Comparison of ENCODE assay signal across 8 cellular contexts in the genomic region with DNA sequence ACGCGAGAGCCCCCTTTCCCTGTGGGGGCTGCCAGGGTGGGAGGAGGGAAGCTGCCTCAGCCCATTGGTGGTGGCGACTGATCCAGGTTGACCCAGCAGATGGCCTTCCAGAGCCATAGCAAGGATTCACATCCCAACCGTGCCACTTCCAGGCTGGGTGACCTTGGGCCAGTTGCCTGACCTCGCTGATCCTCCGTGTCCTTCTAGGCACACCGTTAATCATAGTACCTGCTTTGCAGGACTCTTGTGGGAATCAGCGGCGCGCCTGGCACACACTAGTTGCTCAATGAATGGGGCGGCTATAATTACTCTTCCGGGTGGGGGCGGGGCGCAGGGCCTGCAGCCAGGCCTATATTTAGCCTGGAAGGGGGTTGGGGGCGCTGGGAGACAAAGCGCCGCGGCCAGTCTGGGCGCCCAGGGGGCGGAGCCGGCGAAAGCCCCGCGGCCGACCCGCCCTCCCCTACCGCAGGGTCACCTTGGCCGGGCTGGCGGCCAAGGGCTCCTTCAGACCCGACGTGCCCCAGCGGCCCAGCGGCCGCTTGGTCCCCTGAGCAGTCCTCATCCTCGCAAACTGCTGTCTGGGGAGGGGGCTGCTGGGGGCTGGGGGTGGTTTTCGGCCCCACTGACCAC. TPM values are rescaled to one million over a fixed set of nuclear protein-coding genes. Genes with fewer than 3 reads are reported as not detected.
DNase-seq lines count a peak whose midpoint lies in the region; ATAC-seq, FAIRE-seq and TF ChIP-seq lines count a peak whose summit lies in the region.

No MANE protein-coding gene starts in this region.

- H3K4me1 ChIP-seq in SJSA1 (replicated peaks) (peaks cover 24% of the 10 kb centered on the region), colonic mucosa (peaks cover 4% of the 10 kb centered on the region), right lobe of liver (peaks cover 0 to 11% (median 2%) of the 10 kb centered on the region in 4 donors)

- peak overlapping the region; percentile 40 to 53 for H3K9ac ChIP-seq in colonic mucosa (ENCODE audit: low read depth in 2 of 2, low read length in 2 of 2)

- TF ChIP-seq CTCF in colonic mucosa (IDR thresholded peaks at IDR 0.05) (no peak), right lobe of liver (IDR thresholded peaks at IDR 0.05) (no peak)

- no peaks in the 10 kb centered on the region for H3K9me3 Mint-ChIP-seq in stimulated activated naive B cell treated with anti-CD40 and anti-IgM and Interleukin-4, amounts not matched to agents 10 μg/mL and 1 μg/mL and 100 μg/mL, for 72 hours

- FAIRE-seq in H54 (lab: Jason Lieb, UNC) = no peak

- H3K27me3 Mint-ChIP-seq in stimulated activated naive B cell treated with anti-CD40 and anti-IgM and Interleukin-4, amounts not matched to agents 10 μg/mL and 1 μg/mL and 100 μg/mL, for 72 hours = peaks cover 0 to 4% of the 10 kb centered on the region in 2 donors

- peak overlapping the region; percentile 70 to 73 for H3K4me3 Mint-ChIP-seq in stimulated activated naive B cell treated with anti-CD40 and anti-IgM and Interleukin-4, amounts not matched to agents 10 μg/mL and 1 μg/mL and 100 μg/mL, for 72 hours

- peak; percentile 64 to 79 (median 74) for ATAC-seq in right lobe of liver
- ATAC-seq in stimulated activated naive B cell treated with anti-CD40 and anti-IgM and Interleukin-4, amounts not matched to agents 10 μg/mL and 1 μg/mL and 100 μg/mL, for 72 hours (replicated peaks) = peak; percentile 50 to 60

- H3K27me3 ChIP-seq in SJSA1 (replicated peaks) (no peaks in the 10 kb centered on the region), colonic mucosa (no peaks in the 10 kb centered on the region), right lobe of liver (no peaks in the 10 kb centered on the region)

- WGBS in right lobe of liver (ENCODE audit: insufficient coverage, low coverage, low lambda C conversion rate, missing lambda C conversion rate) = 3% methylated on average over 5 of the region's 36 CpGs

- peak overlapping the region; percentile 84 for H3K27ac Mint-ChIP-seq in stimulated activated naive B cell treated with anti-CD40 and anti-IgM and Interleukin-4, amounts not matched to agents 10 μg/mL and 1 μg/mL and 100 μg/mL, for 72 hours

- no peak for TF ChIP-seq POLR2A in H54 (IDR thresholded peaks at IDR 0.05; ENCODE audit: low read depth, low read length)
- no peak for TF ChIP-seq POLR2A in right lobe of liver (IDR thresholded peaks at IDR 0.05)

- intact Hi-C loops in colonic mucosa (cut with DNase I) = no loop called here
- intact Hi-C loops in right lobe of liver (cut with DNase I) = no loop called here

- DNase-seq in AG08395 (ENCODE audit: low spot score) (peak; percentile 61), H54 (ENCODE audit: insufficient read length, low spot score) (peak; percentile 47), SJSA1 (ENCODE audit: low read depth in 1 of 2, low spot score in 2 of 2) (peak; percentile 52 to 72), colonic mucosa (peak; percentile 62), right lobe of liver (peak; percentile 70 to 77 (median 70)), NCI-H187 treated with DMSO at 0.1 percent for 48 hours (lab: John Stamatoyannopoulos, UW) (no peak), midbrain (lab: John Stamatoyannopoulos, UW) (no peak)
- DNase-seq in stimulated activated naive B cell treated with anti-CD40 and anti-IgM and Interleukin-4, amounts not matched to agents 10 μg/mL and 1 μg/mL and 100 μg/mL, for 72 hours = peak; percentile 42

- H3K36me3 Mint-ChIP-seq in stimulated activated naive B cell treated with anti-CD40 and anti-IgM and Interleukin-4, amounts not matched to agents 10 μg/mL and 1 μg/mL and 100 μg/mL, for 72 hours = no peaks in the 10 kb centered on the region

- peak overlapping the region; percentile 31 for H3K4me3 ChIP-seq in SJSA1
- H3K4me3 ChIP-seq in colonic mucosa = peak overlapping the region; percentile 43
- H3K4me3 ChIP-seq in right lobe of liver = peak overlapping the region; percentile 29 to 42 (median 34)

- H3K9me3 ChIP-seq in SJSA1 (replicated peaks) = no peaks in the 10 kb centered on the region
- H3K9me3 ChIP-seq in colonic mucosa = no peaks in the 10 kb centered on the region
- H3K9me3 ChIP-seq in right lobe of liver = no peaks in the 10 kb centered on the region

- peak overlapping the region; percentile 54 for H3K27ac ChIP-seq in SJSA1
- H3K27ac ChIP-seq in colonic mucosa = peak overlapping the region; percentile 37
- peak overlapping the region in 1 of 3 donors; percentile 51 for H3K27ac ChIP-seq in right lobe of liver

- peaks cover 26 to 46% of the 10 kb centered on the region in 2 donors for H3K4me1 Mint-ChIP-seq in stimulated activated naive B cell treated with anti-CD40 and anti-IgM and Interleukin-4, amounts not matched to agents 10 μg/mL and 1 μg/mL and 100 μg/mL, for 72 hours

- H3K36me3 ChIP-seq in SJSA1 (no peaks in the 10 kb centered on the region), colonic mucosa (no peaks in the 10 kb centered on the region), right lobe of liver (no peaks in the 10 kb centered on the region)

RNA-seq across cellular contexts. Expression of a gene that starts 5.1 kb away (rescaled TPM):
- not detected in 2 replicates for total RNA-seq in SJSA1 (2014; rRNA removed; shearing (Covaris generic))
- total RNA-seq in colonic mucosa = 10 to 100 TPM in 1 of 2 donors, 1 to 10 TPM in 1; 1.1 to 12.7 TPM
- total RNA-seq in right lobe of liver = 1 to 10 TPM in 4 of 6 experiments, under 1 TPM in 2; 0.54 to 2.0 (median 1.2) TPM

RNA-seq across cellular contexts. Expression of a gene that starts 8.7 kb away (rescaled TPM):
- not detected in 2 replicates for total RNA-seq in SJSA1 (2014; rRNA removed; shearing (Covaris generic))
- not detected for total RNA-seq in colonic mucosa
- total RNA-seq in right lobe of liver = not detected

RNA-seq across cellular contexts. Expression of a gene that starts 9.1 kb away (rescaled TPM):
- not detected in 2 replicates for total RNA-seq in SJSA1 (2014; rRNA removed; shearing (Covaris generic))
- total RNA-seq in colonic mucosa (under 1 TPM in 1 of 2 donors, not detected in 1; 0.42 TPM), right lobe of liver (under 1 TPM in 2 of 6 experiments, not detected in 4; 0.43 to 0.47 TPM)

RNA-seq across cellular contexts. Expression of a gene that starts 30.9 kb away (rescaled TPM):
- total RNA-seq in SJSA1 (2014; rRNA removed; shearing (Covaris generic)) = not detected in 2 replicates
- total RNA-seq in colonic mucosa (under 1 TPM in 1 of 2 donors, not detected in 1; 0.12 TPM), right lobe of liver (not detected)

RNA-seq across cellular contexts. Expression of a gene that starts 36.8 kb away (rescaled TPM):
- total RNA-seq in SJSA1 (2014; rRNA removed; shearing (Covaris generic)) = 26.6 and 33.6 TPM in 2 replicates
- total RNA-seq in colonic mucosa = 10 to 100 TPM; 24.9 to 36.3 TPM
- total RNA-seq in right lobe of liver = 10 to 100 TPM in 4 of 6 experiments, 1 to 10 TPM in 2; 9.2 to 13.3 (median 11.0) TPM

Comparison
In these comparisons a context has a peak if more than half of its experiments do, and no peak if none do; other contexts are left out.
1. DNase-seq: peak in AG08395 (single experiment), H54 (single experiment), SJSA1 (2 of 2), colonic mucosa (single experiment), right lobe of liver (3 of 3) and stimulated activated naive B cell treated with anti-CD40 and anti-IgM and Interleukin-4, amounts not matched to agents 10 μg/mL and 1 μg/mL and 100 μg/mL, for 72 hours (single experiment); none in NCI-H187 treated with DMSO at 0.1 percent for 48 hours (single experiment) and midbrain (single experiment).
2. Peak in every context shown above with its lines, with median percentiles within 50 percentile points of each other: H3K4me3 ChIP-seq.